Comparison of ENCODE assay signal across 18 cellular contexts in the genomic region with DNA sequence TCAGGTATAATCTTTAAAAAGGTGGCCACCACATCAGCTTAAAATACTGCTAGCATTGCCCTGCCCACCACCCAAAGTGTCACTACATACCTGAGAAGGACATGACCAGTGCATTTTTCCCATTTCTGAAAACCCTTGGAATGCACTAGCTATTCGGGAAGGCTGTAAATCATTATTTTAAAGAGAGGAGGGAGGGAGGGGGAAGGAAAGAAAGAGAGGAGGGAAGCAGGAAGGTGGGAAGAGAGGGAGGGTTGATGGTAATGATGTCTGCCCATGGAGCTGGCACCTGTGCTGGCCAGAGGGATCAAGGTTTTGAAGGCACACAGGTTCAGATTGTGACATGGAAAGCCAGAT. TPM values are rescaled to one million over a fixed set of nuclear protein-coding genes. Genes with fewer than 3 reads are reported as not detected.
DNase-seq lines count a peak whose midpoint lies in the region; ATAC-seq, FAIRE-seq and TF ChIP-seq lines count a peak whose summit lies in the region.
"Had no signal": no experiment of that assay in that cellular context is flagged by ENCODE, and none has a peak within 500 bp of the region (broad histone marks: within the 10 kb centered on the region; RNA-seq: fewer than 3 reads in every experiment).

No MANE protein-coding gene starts in this region.

- H3K9me3 ChIP-seq in HepG2 (ENCODE audit: low read length) = no peaks in the 10 kb centered on the region
- H3K9me3 ChIP-seq in right lobe of liver = no peaks in the 10 kb centered on the region

- 84% methylated on average over 1 of the region's 1 CpG for WGBS in HepG2 (ENCODE audit: low lambda C conversion rate)
- WGBS in right lobe of liver (ENCODE audit: insufficient coverage, low coverage, low lambda C conversion rate, missing lambda C conversion rate) = 54% methylated on average over 1 of the region's 1 CpG

- no peak for TF ChIP-seq POLR2A in HepG2 (IDR thresholded peaks at IDR 0.05; ENCODE audit: insufficient read depth in 1 of 2, low read depth in 2 of 2, low read length in 2 of 2)
- no peak for TF ChIP-seq POLR2A in right lobe of liver (IDR thresholded peaks at IDR 0.05)
- TF ChIP-seq POLR2A in GM12892 (IDR thresholded peaks at IDR 0.05; ENCODE audit: low read depth, low read length) = no peak

- FAIRE-seq in HepG2 (lab: Jason Lieb, UNC) = no peak
- FAIRE-seq in GM12892 (lab: Jason Lieb, UNC) = no peak

- H3K4me2 ChIP-seq in HepG2 (ENCODE audit: low read depth, low read length) = no peak overlapping the region
- H3K4me2 ChIP-seq: BLaER1, KMS-11 had no signal

- CTCF ChIA-PET in HepG2 (lab: Yijun Ruan, JAX; ENCODE audit: low intra/inter-chr PET ratio, low total read pairs) = no interaction called here

- in situ Hi-C loops in HepG2 (cut with HindIII; ENCODE audit: extremely low pct_ligation_motif_present, low pct_unique_long_range_greater_than_20kb) = no loop called here

- BruUV-seq in HepG2 (replicated peaks; lab: Mats Ljungman, UMichigan) = no TSS peak

- H3K36me3 ChIP-seq in HepG2 (replicated peaks in 1 of 2; ENCODE audit: control insufficient read depth in 1 of 2, insufficient read depth in 2 of 2, low read length in 2 of 2) = peaks cover 31 to 69% of the 10 kb centered on the region in 2 experiments
- peaks cover 0 to 15% (median 3%) of the 10 kb centered on the region in 4 donors for H3K36me3 ChIP-seq in right lobe of liver

- TF ChIP-seq EP300 in HepG2 (IDR thresholded peaks at IDR 0.05; ENCODE audit: low read depth in 2 of 2, low read length in 2 of 2) (no peak), HepG2 (CRISPR knock-in tag; IDR thresholded peaks at IDR 0.05; ENCODE audit: borderline replicate concordance) (no peak)

- H3K27me3 ChIP-seq in HepG2 (ENCODE audit: control insufficient read depth in 1 of 2, insufficient read depth in 2 of 2, low read length in 2 of 2) (no peaks in the 10 kb centered on the region), right lobe of liver (no peaks in the 10 kb centered on the region)
- H3K27me3 ChIP-seq: BLaER1 had no signal

- H3K4me1 Mint-ChIP-seq in mesothelial cell of epicardium = peaks cover 44% of the 10 kb centered on the region

- H3K9ac ChIP-seq in HepG2 (ENCODE audit: insufficient read depth, low read depth, low read length) = no peak overlapping the region
- H3K9ac ChIP-seq: BLaER1, KMS-11 had no signal

- no peak overlapping the region for H3K4me3 ChIP-seq in HepG2 (replicated peaks in 1 of 3; ENCODE audit: insufficient read depth in 1 of 3, low read depth in 2 of 3, low read length in 3 of 3)
- H3K4me3 ChIP-seq in right lobe of liver = no peak overlapping the region
- H3K4me3 ChIP-seq: BLaER1 had no signal

- peak overlapping the region; percentile 90 for H3K27ac Mint-ChIP-seq in mesothelial cell of epicardium
- H3K27ac Mint-ChIP-seq: T-cell had no signal

- no peaks in the 10 kb centered on the region for H3K9me3 Mint-ChIP-seq in mesothelial cell of epicardium
- H3K9me3 Mint-ChIP-seq: T-cell had no signal

- intact Hi-C loops in HepG2 (cut with micrococcal nuclease; ENCODE audit: unreplicated experiment) (no loop called here), right lobe of liver (cut with DNase I) (no loop called here), left colon (cut with DNase I, micrococcal nuclease) (no loop called here)

- POLR2A ChIA-PET in HepG2 (lab: Yijun Ruan, JAX) = no interaction called here

- ATAC-seq in HepG2 (no peak), right lobe of liver (no peak), HG03571 (IDR thresholded peaks at IDR 0.05; ENCODE audit: unreplicated experiment) (no peak), left colon (no peak)
- ATAC-seq: T-cell had no signal

- no peaks in the 10 kb centered on the region for H3K27me3 Mint-ChIP-seq in mesothelial cell of epicardium (ENCODE audit: low read depth)
- H3K27me3 Mint-ChIP-seq: T-cell had no signal

- no peak for TF ChIP-seq CTCF in HepG2 (CRISPR knock-in tag; IDR thresholded peaks at IDR 0.05)
- no peak for TF ChIP-seq CTCF in right lobe of liver (IDR thresholded peaks at IDR 0.05)
- TF ChIP-seq CTCF in mesothelial cell of epicardium (IDR thresholded peaks at IDR 0.05; ENCODE audit: unreplicated experiment) = no peak

- no peak overlapping the region for H3K4me3 Mint-ChIP-seq in mesothelial cell of epicardium
- H3K4me3 Mint-ChIP-seq: T-cell had no signal

- H3K4me1 ChIP-seq in HepG2 (ENCODE audit: insufficient read depth, low read length) (peaks cover 7% of the 10 kb centered on the region), right lobe of liver (peaks cover 0 to 7% (median 3%) of the 10 kb centered on the region in 4 donors)

- TF ChIP-seq RAD21 in HepG2 (CRISPR knock-in tag; IDR thresholded peaks at IDR 0.05) = no peak

- H2AFZ ChIP-seq in HepG2 (ENCODE audit: low read length) = no peak overlapping the region

- H3K36me3 Mint-ChIP-seq in mesothelial cell of epicardium = peaks cover 26% of the 10 kb centered on the region

- no peak overlapping the region for H3K27ac ChIP-seq in HepG2 (ENCODE audit: extremely low read length, insufficient read depth, low read length)
- H3K27ac ChIP-seq in right lobe of liver = no peak overlapping the region
- H3K27ac ChIP-seq: 22Rv1, BLaER1, KMS-11 had no signal

- peaks cover 46% of the 10 kb centered on the region for H3K79me2 ChIP-seq in HepG2 (ENCODE audit: insufficient read depth, low read length)

- H4K20me1 ChIP-seq in HepG2 (ENCODE audit: insufficient read depth, low read length) = peaks cover 2% of the 10 kb centered on the region; the same call in 1 of the 2 replicates

- DNase-seq in HepG2 (ENCODE audit: low spot score) (no peak), right lobe of liver (no peak), glomerular visceral epithelial cell (ENCODE audit: extremely low spot score) (peak; percentile 44), mesothelial cell of epicardium (ENCODE audit: low spot score in 2 of 2, unreplicated experiment in 2 of 2) (no peak), GM12892 (ENCODE audit: insufficient read length) (no peak), left colon (no peak), AG20443 (ENCODE audit: low spot score) (no peak)
- DNase-seq: DMS153, NCI-H1048, NCI-H1436 treated with DMSO at 0.1 percent for 48 hours, NCI-H2081, NCI-H510A, NCI-H82, T-cell had no signal

TF ChIP-seq in HepG2, 621 proteins besides CTCF, POLR2A, EP300 and RAD21:
- TF ChIP-seq ZNF274 (CRISPR knock-in tag; IDR thresholded peaks at IDR 0.05) (no peak), RBM22 (optimal IDR thresholded peaks at IDR 0.05; ENCODE audit: low read length) (peak; percentile 13)
- TF ChIP-seq, protein P1, sequence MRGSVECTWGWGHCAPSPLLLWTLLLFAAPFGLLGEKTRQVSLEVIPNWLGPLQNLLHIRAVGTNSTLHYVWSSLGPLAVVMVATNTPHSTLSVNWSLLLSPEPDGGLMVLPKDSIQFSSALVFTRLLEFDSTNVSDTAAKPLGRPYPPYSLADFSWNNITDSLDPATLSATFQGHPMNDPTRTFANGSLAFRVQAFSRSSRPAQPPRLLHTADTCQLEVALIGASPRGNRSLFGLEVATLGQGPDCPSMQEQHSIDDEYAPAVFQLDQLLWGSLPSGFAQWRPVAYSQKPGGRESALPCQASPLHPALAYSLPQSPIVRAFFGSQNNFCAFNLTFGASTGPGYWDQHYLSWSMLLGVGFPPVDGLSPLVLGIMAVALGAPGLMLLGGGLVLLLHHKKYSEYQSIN (CRISPR knock-in tag; IDR thresholded peaks at IDR 0.05; ENCODE audit: borderline replicate concordance) = no peak

RNA-seq across cellular contexts. Expression of gene VAPB, which starts 32.4 kb away (rescaled TPM):
- 18.6 and 39.5 TPM in 2 replicates for total RNA-seq in HepG2 (2016; rRNA removed; fragmentation: Illumina TruSeq; extraction: Trizol)
- total RNA-seq in HepG2 (2016; cell fraction: cytosol; rRNA removed; fragmentation: Illumina TruSeq; extraction: Trizol; ENCODE audit: low read depth) = 8.4 and 10.3 TPM in 2 replicates
- total RNA-seq in HepG2 (2016; cell fraction: insoluble cytoplasmic fraction; rRNA removed; fragmentation: Illumina TruSeq; extraction: Trizol) = 17.8 and 34.8 TPM in 2 replicates
- 22.3 and 22.4 TPM in 2 replicates for total RNA-seq in HepG2 (2016; cell fraction: membrane; rRNA removed; fragmentation: Illumina TruSeq; extraction: Trizol)
- 26.5 and 27.8 TPM in 2 replicates for total RNA-seq in HepG2 (2016; cell fraction: nucleus; rRNA removed; fragmentation: Illumina TruSeq; extraction: Trizol)
- polyA plus RNA-seq in HepG2 (2011; rRNA removed) = 40.5 and 48.5 TPM in 2 replicates
- 28.8 and 43.5 TPM in 2 replicates for polyA plus RNA-seq in HepG2 (2011; cell fraction: cytosol; rRNA removed)
- 25.8 and 29.7 TPM in 2 replicates for polyA plus RNA-seq in HepG2 (2011; cell fraction: nucleus; rRNA removed)
- polyA plus RNA-seq in HepG2 (2012) = 65.3 and 69.0 TPM in 2 replicates
- polyA plus RNA-seq in HepG2 (2016; cell fraction: cytosol; fragmentation: Illumina TruSeq; extraction: Trizol; ENCODE audit: low read depth) = 10.2 and 12.1 TPM in 2 replicates
- polyA plus RNA-seq in HepG2 (2016; cell fraction: insoluble cytoplasmic fraction; fragmentation: Illumina TruSeq; extraction: Trizol; ENCODE audit: low read depth) = 58.7 and 72.2 TPM in 2 replicates
- polyA plus RNA-seq in HepG2 (2016; cell fraction: membrane; fragmentation: Illumina TruSeq; extraction: Trizol; ENCODE audit: low read depth) = 23.4 and 25.9 TPM in 2 replicates
- 58.8 and 66.1 TPM in 2 replicates for polyA plus RNA-seq in HepG2 (2016; cell fraction: nucleus; fragmentation: Illumina TruSeq; extraction: Trizol; ENCODE audit: insufficient read depth, low read depth)
- polyA minus RNA-seq in HepG2 (2011; rRNA and poly(A)+ RNA removed; ENCODE audit: low replicate concordance) = 31.5 and 42.0 TPM in 2 replicates
- polyA minus RNA-seq in HepG2 (2011; cell fraction: cytosol; rRNA and poly(A)+ RNA removed) = 26.7 and 39.2 TPM in 2 replicates
- polyA minus RNA-seq in HepG2 (2011; cell fraction: nucleus; rRNA and poly(A)+ RNA removed) = 50.6 and 58.1 TPM in 2 replicates
- total RNA-seq in right lobe of liver = 10 to 100 TPM; 17.5 to 42.9 (median 31.4) TPM
- 46.7 to 52.9 TPM (median 47.5 TPM) in 3 replicates for total RNA-seq in mesothelial cell of epicardium
- polyA plus RNA-seq in GM12892 (2012; ENCODE audit: missing spikeins) = 23.1 TPM
- total RNA-seq in left colon = 10 to 100 TPM; 53.5 to 63.3 TPM
